8 cellular contexts compared by ENCODE assay signal in the genomic region with DNA sequence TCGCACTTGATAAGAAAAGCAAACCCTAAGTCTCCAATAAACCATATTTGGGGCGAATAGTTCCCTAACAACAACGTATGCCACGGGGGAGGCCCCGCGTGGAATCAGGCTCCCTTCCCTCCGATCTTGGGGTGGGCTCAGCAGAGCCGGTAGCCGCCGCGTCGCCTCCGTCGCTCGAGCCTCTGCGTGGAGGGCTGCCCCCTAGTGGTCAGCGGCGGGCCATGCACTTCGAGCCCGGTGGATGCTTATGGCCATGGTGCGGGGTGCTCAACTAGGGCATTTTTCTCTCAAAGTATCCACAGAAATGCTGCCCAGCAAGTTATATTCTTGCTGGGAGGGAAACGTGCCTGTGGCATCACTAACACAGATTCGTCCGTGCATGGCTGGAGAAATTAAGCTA.
DNase-seq lines count a peak whose midpoint lies in the region; ATAC-seq and TF ChIP-seq lines count a peak whose summit lies in the region.
"Not testable (repeated sequence)": the region's sequence is repeated elsewhere in the genome, so short reads cannot be mapped to it uniquely, and the experiment has no call there.

No MANE protein-coding gene starts in this region.

- not testable (repeated sequence) for H3K36me3 Mint-ChIP-seq in CD4-positive, alpha-beta T cell (ENCODE audit: low read depth); nephron (ENCODE audit: low read depth)

- peak; percentile 85 to 97 (median 94) for DNase-seq in CD4-positive, alpha-beta T cell
- not testable (repeated sequence) for DNase-seq in SK-N-MC (ENCODE audit: low read depth, low spot score); epithelial cell of proximal tubule (ENCODE audit: low read depth)
- peak; percentile 94 for DNase-seq in activated T-helper 1 cell treated with Interleukin-2 at 50 U/mL for 16 hours (ENCODE audit: low read depth)
- DNase-seq in stimulated activated CD8-positive, alpha-beta memory T cell treated with anti-CD3 and anti-CD28 coated beads, Interleukin-15, amount 100 ng/mL, for 4 hours (ENCODE audit: low read depth in 2 of 2), result peak; percentile 86 to 89

- POLR2A ChIA-PET in CD4-positive, alpha-beta T cell (lab: Charles Lee), result not testable (repeated sequence)

- CTCF ChIA-PET in CD4-positive, alpha-beta T cell (lab: Charles Lee), result not testable (repeated sequence)

- H3K4me3 Mint-ChIP-seq in CD4-positive, alpha-beta T cell, result not testable (repeated sequence)
- peak overlapping the region; percentile 58 to 71 (median 65) for H3K4me3 Mint-ChIP-seq in nephron

- TF ChIP-seq CTCF in CD4-positive, alpha-beta T cell (IDR thresholded peaks at IDR 0.05), result peak; percentile 67
- TF ChIP-seq CTCF in epithelial cell of proximal tubule (conservative IDR thresholded peaks at IDR 0.05; ENCODE audit: low read depth, low read length), result peak; percentile 35
- peak; percentile 57 to 65 (median 58) for TF ChIP-seq CTCF in nephron (IDR thresholded peaks at IDR 0.05; ENCODE audit: unreplicated experiment in 3 of 3)

- H3K9me3 Mint-ChIP-seq in CD4-positive, alpha-beta T cell; nephron: not testable (repeated sequence)

- not testable (repeated sequence) for H3K27ac Mint-ChIP-seq in CD4-positive, alpha-beta T cell; nephron

- 0 out of 2 replicates have a peak overlapping the region, but pooled peaks have one; percentile 48 for H3K4me3 ChIP-seq in SK-N-MC
- peak overlapping the region; percentile 34 for H3K4me3 ChIP-seq in epithelial cell of proximal tubule (ENCODE audit: low read depth, low read length)

- peak; percentile 51 for ATAC-seq in CD4-positive, alpha-beta T cell (ENCODE audit: poor library complexity)
- peak; percentile 67 for ATAC-seq in GM19452 (IDR thresholded peaks at IDR 0.05; ENCODE audit: unreplicated experiment)
- peak; percentile 15 for ATAC-seq in HG03060 (IDR thresholded peaks at IDR 0.05; ENCODE audit: low read depth, unreplicated experiment)

- H3K36me3 ChIP-seq in SK-N-MC (ENCODE audit: insufficient read depth, low read length), result not testable (repeated sequence)

- H3K9me3 ChIP-seq in CD4-positive, alpha-beta T cell (ENCODE audit: control insufficient read depth, low read length); SK-N-MC (ENCODE audit: low read depth, low read length): not testable (repeated sequence)

- not testable (repeated sequence) for H3K9ac ChIP-seq in SK-N-MC (ENCODE audit: insufficient read length)

- H3K27me3 ChIP-seq in CD4-positive, alpha-beta T cell (ENCODE audit: control insufficient read depth, insufficient read depth, low read length), result not testable (repeated sequence)

- not testable (repeated sequence) for H3K27me3 Mint-ChIP-seq in CD4-positive, alpha-beta T cell; nephron (ENCODE audit: low read depth)

- H3K4me1 Mint-ChIP-seq in CD4-positive, alpha-beta T cell (ENCODE audit: low read depth); nephron: not testable (repeated sequence)

- intact Hi-C loops in CD4-positive, alpha-beta T cell (cut with DNase I, micrococcal nuclease), result not testable (repeated sequence)

- H3K27ac ChIP-seq in CD4-positive, alpha-beta T cell (ENCODE audit: low read depth, low read length); SK-N-MC: not testable (repeated sequence)

Comparison
In these comparisons a context has a peak if more than half of its experiments do, and no peak if none do; other contexts are left out.
1. ATAC-seq: peak in every context shown above with its lines; median percentile 67 in GM19452; 51 in CD4-positive, alpha-beta T cell; 15 in HG03060.